In genomic region chr3:43661376-43661775, GRCh38 we compare ENCODE assay signal across 1 cellular context. TPM values are rescaled to one million over a fixed set of nuclear protein-coding genes. Genes with fewer than 3 reads are reported as not detected.
DNase-seq lines count a peak whose midpoint lies in the region; ATAC-seq, FAIRE-seq and TF ChIP-seq lines count a peak whose summit lies in the region.
"Not testable (repeated sequence)": the region's sequence is repeated elsewhere in the genome, so short reads cannot be mapped to it uniquely, and the experiment has no call there.

No MANE protein-coding gene starts in this region.

- TF ChIP-seq RAD21 in K562 (CRISPR knock-in tag; conservative IDR thresholded peaks at IDR 0.05 in 1 of 2, IDR thresholded peaks at IDR 0.05 in 1 of 2): not testable (repeated sequence)

- TF ChIP-seq EP300 in K562 (IDR thresholded peaks at IDR 0.05; ENCODE audit: low read length): not testable (repeated sequence)

- H3K4me1 ChIP-seq in K562 (replicated peaks in 1 of 2; ENCODE audit: control insufficient read depth in 2 of 2, insufficient read depth in 2 of 2, low read length in 2 of 2): peaks cover 8 to 11% of the 10 kb centered on the region in 2 experiments; a peak in 3 of 5 replicates

- WGBS in K562 (ENCODE audit: insufficient coverage, low coverage, missing lambda C conversion rate): 53% methylated on average over 1 of the region's 1 CpG

- H3K9ac ChIP-seq in K562 (ENCODE audit: insufficient read depth in 1 of 2, low read depth in 2 of 2, low read length in 2 of 2): not testable (repeated sequence)

- H3K9me3 ChIP-seq in K562 (replicated peaks; ENCODE audit: control insufficient read depth, insufficient read depth, low read depth, low read length): not testable (repeated sequence)

- not testable (repeated sequence) for H3K27me3 ChIP-seq in K562 (ENCODE audit: control insufficient read depth in 2 of 2, insufficient read depth in 2 of 2, low read length in 2 of 2)

- not testable (repeated sequence) for H3K4me2 ChIP-seq in K562 (ENCODE audit: insufficient read depth, low read length)

- not testable (repeated sequence) for TF ChIP-seq CTCF in K562 (IDR thresholded peaks at IDR 0.05 in 2 of 3, conservative IDR thresholded peaks at IDR 0.05 in 1 of 3; ENCODE audit: insufficient read depth in 2 of 3, low read depth in 1 of 3, low read length in 3 of 3)

- H2AFZ ChIP-seq in K562 (ENCODE audit: low read depth, low read length): not testable (repeated sequence)

- BruUV-seq in K562 (replicated peaks; lab: Mats Ljungman, UMichigan): not testable (repeated sequence)

- not testable (repeated sequence) for FAIRE-seq in K562 (lab: Jason Lieb, UNC)

- not testable (repeated sequence) for H4K20me1 ChIP-seq in K562 (replicated peaks; ENCODE audit: control insufficient read depth, insufficient read depth, low read length)

- not testable (repeated sequence) for H3K36me3 ChIP-seq in K562 (ENCODE audit: control insufficient read depth, insufficient read depth, low read length)

- not testable (repeated sequence) for ATAC-seq in K562

- not testable (repeated sequence) for DNase-seq in K562 (ENCODE audit: extremely low read depth in 1 of 4, low spot score in 3 of 4)

- POLR2A ChIA-PET in K562 (lab: Yijun Ruan, JAX): interaction anchor here (1.4 to 3.3 kb wide), 2 partner anchors 10 to 13 kb away, joined by 3 to 27 read pairs; no protein-coding TSS in a partner anchor

- H3K9me1 ChIP-seq in K562 (ENCODE audit: control insufficient read depth, insufficient read depth, low read length): not testable (repeated sequence)

- intact Hi-C loops in K562 (cut with micrococcal nuclease): not testable (repeated sequence)

- TF ChIP-seq POLR2A in K562 (conservative IDR thresholded peaks at IDR 0.05): not testable (repeated sequence)

- not testable (repeated sequence) for H3K27ac ChIP-seq in K562 (ENCODE audit: extremely low read depth, low read depth, low read length)

- H3K79me2 ChIP-seq in K562 (ENCODE audit: control insufficient read depth, insufficient read depth, low read length): not testable (repeated sequence)

- in situ Hi-C loops in K562 (cut with MboI): not testable (repeated sequence)

- not testable (repeated sequence) for H3K4me3 ChIP-seq in K562

- CTCF ChIA-PET in K562 (lab: Yijun Ruan, JAX; ENCODE audit: low intra/inter-chr PET ratio): not testable (repeated sequence)

TF ChIP-seq in K562, 482 proteins besides CTCF, POLR2A, EP300 and RAD21:
- TF ChIP-seq ZNF507 (tag; conservative IDR thresholded peaks at IDR 0.05): peak; percentile 97
- TF ChIP-seq ZNF354B (CRISPR knock-in tag; IDR thresholded peaks at IDR 0.05): peak; percentile 82

RNA-seq across cellular contexts. Expression of gene ABHD5, which starts 29.4 kb away (rescaled TPM):
- total RNA-seq in K562 (2011; cell fraction: chromatin; rRNA removed; ENCODE audit: low replicate concordance): 63.4 and 187 TPM in 2 replicates
- total RNA-seq in K562 (2011; cell fraction: nucleolus; rRNA removed): 28.0 and 52.1 TPM in 2 replicates
- 79.9 and 117 TPM in 2 replicates for total RNA-seq in K562 (2011; cell fraction: nucleoplasm; rRNA removed)
- total RNA-seq in K562 (2014; rRNA removed) (27.8 and 33.4 TPM in 2 replicates), K562 (2014; rRNA removed; fragmentation: Illumina TruSeq; extraction: Trizol) (58.9 and 61.4 TPM in 2 replicates), K562 (2015; rRNA removed; fragmentation: Illumina TruSeq; extraction: Trizol) (49.1 and 50.4 TPM in 2 replicates), K562 (2021) (39.9 and 40.7 TPM in 2 replicates)
- polyA plus RNA-seq in K562 (2011; rRNA removed) (53.9 and 58.8 TPM in 2 replicates), K562 (2014; fragmentation: Illumina TruSeq; extraction: Trizol) (55.0 and 61.7 TPM in 2 replicates), K562 (2014; fragmentation: Nextera tagmentation; extraction: Ambion mirVana) (10 to 100 TPM; 31.9 to 35.0 TPM), K562 (2014; rRNA removed) (37.5 and 38.1 TPM in 2 replicates)
- polyA plus RNA-seq in K562 (2011; cell fraction: cytosol; rRNA removed): 23.6 and 36.2 TPM in 2 replicates
- polyA plus RNA-seq in K562 (2011; cell fraction: nucleus; rRNA removed): 34.3 and 51.7 TPM in 2 replicates
- polyA plus RNA-seq in K562 (2012): 33.9 and 40.6 TPM in 2 replicates
- 62.2 and 80.3 TPM in 2 replicates for polyA minus RNA-seq in K562 (2011; rRNA and poly(A)+ RNA removed)
- polyA minus RNA-seq in K562 (2011; cell fraction: cytosol; rRNA and poly(A)+ RNA removed): 18.8 and 25.4 TPM in 2 replicates
- polyA minus RNA-seq in K562 (2011; cell fraction: nucleus; rRNA and poly(A)+ RNA removed): 36.4 and 64.4 TPM in 2 replicates

RNA-seq across cellular contexts. Expression of gene ANO10, which starts 39.6 kb away (rescaled TPM):
- 97.9 and 159 TPM in 2 replicates for total RNA-seq in K562 (2011; cell fraction: chromatin; rRNA removed; ENCODE audit: low replicate concordance)
- total RNA-seq in K562 (2011; cell fraction: nucleolus; rRNA removed): 79.0 and 95.4 TPM in 2 replicates
- 95.5 and 111 TPM in 2 replicates for total RNA-seq in K562 (2011; cell fraction: nucleoplasm; rRNA removed)
- 27.2 and 27.9 TPM in 2 replicates for total RNA-seq in K562 (2014; rRNA removed)
- 36.3 and 42.8 TPM in 2 replicates for total RNA-seq in K562 (2014; rRNA removed; fragmentation: Illumina TruSeq; extraction: Trizol)
- total RNA-seq in K562 (2015; rRNA removed; fragmentation: Illumina TruSeq; extraction: Trizol): 32.3 and 36.3 TPM in 2 replicates
- total RNA-seq in K562 (2021): 41.3 and 41.7 TPM in 2 replicates
- 44.9 and 46.0 TPM in 2 replicates for polyA plus RNA-seq in K562 (2011; rRNA removed)
- 22.8 and 42.5 TPM in 2 replicates for polyA plus RNA-seq in K562 (2011; cell fraction: cytosol; rRNA removed)
- 16.3 and 23.3 TPM in 2 replicates for polyA plus RNA-seq in K562 (2011; cell fraction: nucleus; rRNA removed)
- polyA plus RNA-seq in K562 (2012): 32.9 and 41.8 TPM in 2 replicates
- polyA plus RNA-seq in K562 (2014; fragmentation: Illumina TruSeq; extraction: Trizol): 33.1 and 34.8 TPM in 2 replicates
- polyA plus RNA-seq in K562 (2014; fragmentation: Nextera tagmentation; extraction: Ambion mirVana): 10 to 100 TPM in 1 of 2 experiments, 1 to 10 TPM in 1; 6.4 to 14.2 TPM
- polyA plus RNA-seq in K562 (2014; rRNA removed): 25.7 and 27.5 TPM in 2 replicates
- polyA minus RNA-seq in K562 (2011; rRNA and poly(A)+ RNA removed): 71.7 and 92.2 TPM in 2 replicates
- 22.3 and 28.8 TPM in 2 replicates for polyA minus RNA-seq in K562 (2011; cell fraction: cytosol; rRNA and poly(A)+ RNA removed)
- 44.7 and 71.0 TPM in 2 replicates for polyA minus RNA-seq in K562 (2011; cell fraction: nucleus; rRNA and poly(A)+ RNA removed)
